ENCODE assay signal across 16 cellular contexts in the genomic region with DNA sequence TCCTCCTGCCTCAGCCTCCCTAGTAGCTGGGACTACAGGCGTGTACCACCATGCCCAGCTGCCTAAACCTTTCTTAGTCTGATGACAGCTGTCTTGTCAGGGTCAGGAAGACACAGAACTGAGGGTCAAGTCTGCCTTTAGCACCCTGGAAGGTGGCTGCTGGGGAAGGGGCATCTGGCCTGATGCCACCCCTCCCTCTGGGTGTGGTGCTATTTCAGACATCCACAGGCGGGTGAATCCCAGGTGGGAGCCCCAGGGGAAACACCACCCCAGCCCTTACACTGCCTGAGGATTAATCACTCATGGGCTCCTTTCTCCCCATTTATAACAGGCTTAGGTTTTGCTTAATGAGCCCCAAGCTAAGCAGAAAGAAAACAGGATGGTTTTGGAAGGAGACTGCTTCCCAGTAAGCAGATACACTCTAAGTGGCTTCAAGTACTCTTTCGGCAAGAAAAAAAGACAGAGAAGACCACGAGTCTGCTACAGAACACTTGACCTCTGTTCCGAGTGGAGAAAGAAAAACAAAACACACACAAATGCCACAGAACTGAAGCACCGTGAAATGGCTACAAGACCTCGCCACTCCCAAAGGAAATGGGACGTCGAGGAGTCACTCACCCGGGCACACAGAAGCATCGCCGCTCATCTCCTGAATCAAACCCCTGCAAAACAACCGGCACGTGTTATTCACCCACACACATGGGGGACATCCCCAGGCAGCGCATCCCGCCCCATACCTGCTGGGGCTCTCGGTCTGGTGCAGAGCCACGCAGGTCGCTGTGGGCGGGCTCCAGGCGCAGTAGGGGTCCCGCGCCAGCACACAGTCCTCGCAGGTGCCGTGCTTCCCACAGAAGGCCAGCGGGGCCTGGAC.
A peak's percentile ranks its signal among the peaks of the same experiment; 100 is the strongest.
DNase-seq lines count a peak whose midpoint lies in the region; TF ChIP-seq lines count a peak whose summit lies in the region.
"Had no signal": no experiment of that assay in that cellular context is flagged by ENCODE, and none has a peak within 500 bp of the region (broad histone marks: within the 10 kb centered on the region; RNA-seq: fewer than 3 reads in every experiment).

No MANE protein-coding gene starts in this region.

- H3K36me3 ChIP-seq in cardiac muscle cell (peaks cover 3% of the 10 kb centered on the region), thyroid gland (peaks cover 0 to 5% of the 10 kb centered on the region in 2 donors), Caco-2 (ENCODE audit: control insufficient read depth, insufficient read depth, low read length) (no peaks in the 10 kb centered on the region)

- DNase-seq in cardiac muscle cell (ENCODE audit: low read depth in 1 of 2, low spot score in 1 of 2) (peak in 1 of 2 donors; percentile 29), cardiac septum (ENCODE audit: low spot score) (no peak), immature natural killer cell (no peak), thyroid gland (peak; percentile 82 to 83), cortex of kidney (lab: John Stamatoyannopoulos, UW) (no peak), foreskin melanocyte (no peak), Caco-2 (no peak)
- DNase-seq in activated CD4-positive, alpha-beta memory T cell treated with anti-CD3 and anti-CD28 coated beads for 36 hours: no peak
- DNase-seq: EL, midbrain, NCI-H226, trophoblast cell had no signal

- no peaks in the 10 kb centered on the region for H3K27me3 Mint-ChIP-seq in activated CD4-positive, alpha-beta memory T cell treated with anti-CD3 and anti-CD28 coated beads for 36 hours
- peaks cover 7 to 21% (median 14%) of the 10 kb centered on the region in 3 donors for H3K27me3 Mint-ChIP-seq in immature natural killer cell (ENCODE audit: low read depth in 3 of 3)
- no peaks in the 10 kb centered on the region for H3K27me3 Mint-ChIP-seq in Caco-2 (ENCODE audit: insufficient read depth, unreplicated experiment)
- H3K27me3 Mint-ChIP-seq: brain had no signal

- BruUV-seq in Caco-2 (replicated peaks; lab: Mats Ljungman, UMichigan): no TSS peak

- H3K4me1 ChIP-seq in cardiac muscle cell (ENCODE audit: low read depth): peaks cover 8% of the 10 kb centered on the region
- H3K4me1 ChIP-seq in thyroid gland: peaks cover 26 to 49% of the 10 kb centered on the region in 2 donors
- no peaks in the 10 kb centered on the region for H3K4me1 ChIP-seq in Caco-2

- 36 to 45% methylated on average over 14 to 25 of the region's 26 CpGs for WGBS in thyroid gland, 2 donors

- TF ChIP-seq POLR2A in thyroid gland (IDR thresholded peaks at IDR 0.05): peak in 1 of 2 donors; percentile 12

- TF ChIP-seq CTCF in cardiac muscle cell (IDR thresholded peaks at IDR 0.05; ENCODE audit: low read depth, low read length): no peak
- no peak for TF ChIP-seq CTCF in thyroid gland (IDR thresholded peaks at IDR 0.05)
- TF ChIP-seq CTCF in Caco-2 (IDR thresholded peaks at IDR 0.05; ENCODE audit: insufficient read depth in 1 of 2, low read depth in 1 of 2, low read length in 1 of 2, severe bottlenecking in 1 of 2, unreplicated experiment in 1 of 2): no peak

- no peaks in the 10 kb centered on the region for H3K27me3 ChIP-seq in cardiac muscle cell
- no peaks in the 10 kb centered on the region for H3K27me3 ChIP-seq in thyroid gland
- no peaks in the 10 kb centered on the region for H3K27me3 ChIP-seq in Caco-2 (replicated peaks; ENCODE audit: control insufficient read depth, insufficient read depth, low read length)

- H3K27ac ChIP-seq in cardiac muscle cell (peak overlapping the region; percentile 35), thyroid gland (peak overlapping the region; percentile 75 to 96 (median 89))
- H3K27ac ChIP-seq: SK-N-MC, VCaP had no signal

- no peaks in the 10 kb centered on the region for H3K9me3 Mint-ChIP-seq in activated CD4-positive, alpha-beta memory T cell treated with anti-CD3 and anti-CD28 coated beads for 36 hours
- H3K9me3 Mint-ChIP-seq in immature natural killer cell (no peaks in the 10 kb centered on the region), Caco-2 (ENCODE audit: unreplicated experiment) (no peaks in the 10 kb centered on the region)
- H3K9me3 Mint-ChIP-seq: brain had no signal

- H3K4me3 ChIP-seq in cardiac muscle cell (no peak overlapping the region), thyroid gland (replicated peaks in 1 of 3) (no peak overlapping the region), Caco-2 (ENCODE audit: low read depth, low read length) (no peak overlapping the region)
- H3K4me3 ChIP-seq: GM12878, SK-N-MC had no signal

- peaks cover 59% of the 10 kb centered on the region for H3K36me3 Mint-ChIP-seq in activated CD4-positive, alpha-beta memory T cell treated with anti-CD3 and anti-CD28 coated beads for 36 hours
- peaks cover 9 to 56% (median 41%) of the 10 kb centered on the region in 3 donors for H3K36me3 Mint-ChIP-seq in immature natural killer cell
- H3K36me3 Mint-ChIP-seq in Caco-2 (ENCODE audit: insufficient read depth, unreplicated experiment): peaks cover 8% of the 10 kb centered on the region

- intact Hi-C loops in cardiac septum (cut with DNase I): no loop called here
- intact Hi-C loops in activated CD4-positive, alpha-beta memory T cell treated with anti-CD3 and anti-CD28 coated beads for 36 hours (cut with micrococcal nuclease): no loop called here
- intact Hi-C loops in thyroid gland (cut with DNase I): no loop called here
- intact Hi-C loops in Caco-2 (cut with micrococcal nuclease; ENCODE audit: unreplicated experiment): no loop called here

- H3K4me3 Mint-ChIP-seq in activated CD4-positive, alpha-beta memory T cell treated with anti-CD3 and anti-CD28 coated beads for 36 hours: no peak overlapping the region
- H3K4me3 Mint-ChIP-seq in immature natural killer cell (no peak overlapping the region), Caco-2 (ENCODE audit: unreplicated experiment) (no peak overlapping the region)
- H3K4me3 Mint-ChIP-seq: brain had no signal

- no peaks in the 10 kb centered on the region for H3K9me3 ChIP-seq in cardiac muscle cell (ENCODE audit: low read depth)
- no peaks in the 10 kb centered on the region for H3K9me3 ChIP-seq in thyroid gland
- H3K9me3 ChIP-seq in Caco-2: no peaks in the 10 kb centered on the region

- POLR2A ChIA-PET in activated CD4-positive, alpha-beta memory T cell treated with anti-CD3 and anti-CD28 coated beads for 36 hours (lab: Charles Lee): no interaction called here
- POLR2A ChIA-PET in Caco-2 (lab: Charles Lee): no interaction called here

- H3K4me1 Mint-ChIP-seq in activated CD4-positive, alpha-beta memory T cell treated with anti-CD3 and anti-CD28 coated beads for 36 hours (ENCODE audit: low read depth): peaks cover 41% of the 10 kb centered on the region
- H3K4me1 Mint-ChIP-seq in immature natural killer cell (peaks cover 10 to 34% of the 10 kb centered on the region in 2 donors), Caco-2 (ENCODE audit: low read depth, unreplicated experiment) (no peaks in the 10 kb centered on the region)

- CTCF ChIA-PET in activated CD4-positive, alpha-beta memory T cell treated with anti-CD3 and anti-CD28 coated beads for 36 hours (lab: Charles Lee): interaction anchor here (1.3 kb wide), 1 partner anchor 168 kb away, joined by 9 read pairs; no protein-coding TSS in a partner anchor
- CTCF ChIA-PET in Caco-2 (lab: Charles Lee): no interaction called here

- peak overlapping the region; percentile 76 for H3K27ac Mint-ChIP-seq in activated CD4-positive, alpha-beta memory T cell treated with anti-CD3 and anti-CD28 coated beads for 36 hours
- H3K27ac Mint-ChIP-seq in immature natural killer cell (peak overlapping the region in 4 of 6 donors; percentile 43 to 77 (median 54)), Caco-2 (ENCODE audit: unreplicated experiment) (no peak overlapping the region)

Comparison
In these comparisons a context has a peak if more than half of its experiments do, and no peak if none do; other contexts are left out.
1. DNase-seq: peak in thyroid gland (2 of 2); none in cardiac septum (single experiment), activated CD4-positive, alpha-beta memory T cell treated with anti-CD3 and anti-CD28 coated beads for 36 hours (single experiment), immature natural killer cell (0 of 3), cortex of kidney (single experiment), foreskin melanocyte (single experiment) and Caco-2 (0 of 2).